Comparison of ENCODE assay signal across 37 cellular contexts in the genomic region with DNA sequence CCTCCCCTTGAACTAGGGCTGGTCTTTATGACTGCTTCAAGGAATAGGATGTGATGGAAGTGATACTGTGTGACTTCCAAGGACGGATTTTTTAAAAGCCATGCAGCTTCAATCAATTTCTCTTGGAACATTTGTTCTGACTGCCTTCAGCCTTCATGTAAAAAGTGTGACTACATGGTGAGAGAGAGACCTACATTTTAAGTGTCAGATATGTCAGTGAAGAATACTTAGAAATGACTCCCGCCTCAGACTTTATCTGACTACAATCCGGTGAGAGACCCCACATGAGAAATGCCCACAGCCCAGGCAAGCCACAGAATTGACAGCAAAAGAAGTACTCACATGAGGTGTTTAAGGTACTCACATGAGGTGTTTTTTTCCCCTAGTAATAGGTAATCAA.
"Had no signal": no experiment of that assay in that cellular context is flagged by ENCODE, and none has a peak within 500 bp of the region (broad histone marks: within the 10 kb centered on the region; RNA-seq: fewer than 3 reads in every experiment).

No MANE protein-coding gene starts in this region.

- H3K27ac Mint-ChIP-seq: activated B cell treated with CpG ODN at 0.5 μM for 24 hours; activated CD4-positive, alpha-beta memory T cell treated with anti-CD3 and anti-CD28 coated beads, Interleukin-2, amount 10 ng/mL, durations not matched to agents 7 days and 5 days; activated CD4-positive, alpha-beta T cell treated with anti-CD3 and anti-CD28 coated beads, Interleukin-2, amount 10 ng/mL, durations not matched to agents 24 days and 14 days; activated CD8-positive, alpha-beta memory T cell treated with anti-CD3 and anti-CD28 coated beads, Interleukin-2, amount 10 ng/mL, durations not matched to agents 7 days and 5 days; activated CD8-positive, alpha-beta T cell treated with anti-CD3 and anti-CD28 coated beads, Interleukin-2, amount 10 ng/mL, durations not matched to agents 7 days and 5 days; activated naive CD4-positive, alpha-beta T cell treated with anti-CD3 and anti-CD28 coated beads, Interleukin-2, amount 10 ng/mL, durations not matched to agents 7 days and 5 days; activated naive CD4-positive, alpha-beta T cell treated with anti-CD3 and anti-CD28 coated beads, Interleukin-2, amount 50 U/mL, for 24 hours; activated naive CD8-positive, alpha-beta T cell; activated naive CD8-positive, alpha-beta T cell treated with anti-CD3 and anti-CD28 coated beads, Interleukin-2, amount 10 ng/mL, durations not matched to agents 7 days and 5 days; activated naive CD8-positive, alpha-beta T cell treated with anti-CD3 and anti-CD28 coated beads, Interleukin-2, amount 50 U/mL, for 24 hours; activated T-cell treated with anti-CD3 and anti-CD28 coated beads, Interleukin-2, amount 50 U/mL, for 24 hours; activated T-helper 2 cell treated with anti-CD3 and anti-CD28 coated beads, Interferon-gamma antibody, Interleukin-2, Interleukin-4, amounts not matched to agents 10 μg/mL and 5 μg/mL and 100 μg/mL, durations not matched to agents 14 hours and 24 hours and 36 hours; brain; T-helper 1 cell treated with Interleukin-12 subunit alpha and Interleukin-12 subunit beta and Interleukin-4 antibody, amounts not matched to agents 30 μg/mL and 1 μg/mL, for 36 hours; T-helper 2 cell treated with Interferon-gamma antibody and Interleukin-4, amounts not matched to agents 5 μg/mL and 100 μg/mL, for 36 hours had no signal

- H3K4me3 ChIP-seq: ascending aorta, cardiac muscle cell had no signal

- H3K9me3 Mint-ChIP-seq: activated B cell treated with CpG ODN at 0.5 μM for 24 hours; activated CD4-positive, alpha-beta memory T cell treated with anti-CD3 and anti-CD28 coated beads, Interleukin-2, amount 10 ng/mL, durations not matched to agents 7 days and 5 days; activated CD4-positive, alpha-beta T cell treated with anti-CD3 and anti-CD28 coated beads, Interleukin-2, amount 10 ng/mL, durations not matched to agents 24 days and 14 days; activated naive CD4-positive, alpha-beta T cell treated with anti-CD3 and anti-CD28 coated beads, Interleukin-2, amount 10 ng/mL, durations not matched to agents 7 days and 5 days; activated naive CD4-positive, alpha-beta T cell treated with anti-CD3 and anti-CD28 coated beads, Interleukin-2, amount 50 U/mL, for 24 hours; activated naive CD8-positive, alpha-beta T cell treated with anti-CD3 and anti-CD28 coated beads, Interleukin-2, amount 10 ng/mL, durations not matched to agents 7 days and 5 days; activated naive CD8-positive, alpha-beta T cell treated with anti-CD3 and anti-CD28 coated beads, Interleukin-2, amount 50 U/mL, for 24 hours; activated T-cell treated with anti-CD3 and anti-CD28 coated beads, Interleukin-2, amount 50 U/mL, for 24 hours; activated T-helper 2 cell treated with anti-CD3 and anti-CD28 coated beads, Interferon-gamma antibody, Interleukin-2, Interleukin-4, amounts not matched to agents 10 μg/mL and 5 μg/mL and 100 μg/mL, durations not matched to agents 14 hours and 24 hours and 36 hours; brain; central memory CD8-positive, alpha-beta T cell; T-helper 1 cell treated with Interleukin-12 subunit alpha and Interleukin-12 subunit beta and Interleukin-4 antibody, amounts not matched to agents 30 μg/mL and 1 μg/mL, for 36 hours; T-helper 2 cell treated with Interferon-gamma antibody and Interleukin-4, amounts not matched to agents 5 μg/mL and 100 μg/mL, for 36 hours had no signal

- H3K4me1 ChIP-seq: ascending aorta had no signal

- H3K9me3 ChIP-seq: ascending aorta had no signal

- ATAC-seq: activated CD8-positive, alpha-beta memory T cell treated with anti-CD3 and anti-CD28 coated beads, Interleukin-2, amount 10 ng/mL, durations not matched to agents 7 days and 5 days; activated CD8-positive, alpha-beta T cell treated with anti-CD3 and anti-CD28 coated beads, Interleukin-2, amount 10 ng/mL, durations not matched to agents 7 days and 5 days; activated naive CD8-positive, alpha-beta T cell treated with anti-CD3 and anti-CD28 coated beads, Interleukin-2, amount 50 U/mL, for 24 hours had no signal

- H3K4me1 Mint-ChIP-seq: activated B cell treated with CpG ODN at 0.5 μM for 24 hours; activated CD4-positive, alpha-beta memory T cell treated with anti-CD3 and anti-CD28 coated beads, Interleukin-2, amount 10 ng/mL, durations not matched to agents 7 days and 5 days; activated CD4-positive, alpha-beta T cell treated with anti-CD3 and anti-CD28 coated beads, Interleukin-2, amount 10 ng/mL, durations not matched to agents 24 days and 14 days; activated CD8-positive, alpha-beta memory T cell treated with anti-CD3 and anti-CD28 coated beads, Interleukin-2, amount 10 ng/mL, durations not matched to agents 7 days and 5 days; activated naive CD4-positive, alpha-beta T cell treated with anti-CD3 and anti-CD28 coated beads, Interleukin-2, amount 10 ng/mL, durations not matched to agents 7 days and 5 days; activated naive CD4-positive, alpha-beta T cell treated with anti-CD3 and anti-CD28 coated beads, Interleukin-2, amount 50 U/mL, for 24 hours; activated naive CD8-positive, alpha-beta T cell treated with anti-CD3 and anti-CD28 coated beads, Interleukin-2, amount 10 ng/mL, durations not matched to agents 7 days and 5 days; activated naive CD8-positive, alpha-beta T cell treated with anti-CD3 and anti-CD28 coated beads, Interleukin-2, amount 50 U/mL, for 24 hours; central memory CD8-positive, alpha-beta T cell had no signal

- H3K4me3 Mint-ChIP-seq: activated B cell treated with CpG ODN at 0.5 μM for 24 hours; activated CD4-positive, alpha-beta memory T cell treated with anti-CD3 and anti-CD28 coated beads, Interleukin-2, amount 10 ng/mL, durations not matched to agents 7 days and 5 days; activated CD4-positive, alpha-beta T cell treated with anti-CD3 and anti-CD28 coated beads, Interleukin-2, amount 10 ng/mL, durations not matched to agents 24 days and 14 days; activated CD8-positive, alpha-beta memory T cell treated with anti-CD3 and anti-CD28 coated beads, Interleukin-2, amount 10 ng/mL, durations not matched to agents 7 days and 5 days; activated CD8-positive, alpha-beta T cell treated with anti-CD3 and anti-CD28 coated beads, Interleukin-2, amount 10 ng/mL, durations not matched to agents 7 days and 5 days; activated naive CD4-positive, alpha-beta T cell treated with anti-CD3 and anti-CD28 coated beads, Interleukin-2, amount 10 ng/mL, durations not matched to agents 7 days and 5 days; activated naive CD4-positive, alpha-beta T cell treated with anti-CD3 and anti-CD28 coated beads, Interleukin-2, amount 50 U/mL, for 24 hours; activated naive CD8-positive, alpha-beta T cell; activated naive CD8-positive, alpha-beta T cell treated with anti-CD3 and anti-CD28 coated beads, Interleukin-2, amount 10 ng/mL, durations not matched to agents 7 days and 5 days; activated naive CD8-positive, alpha-beta T cell treated with anti-CD3 and anti-CD28 coated beads, Interleukin-2, amount 50 U/mL, for 24 hours; activated T-cell treated with anti-CD3 and anti-CD28 coated beads, Interleukin-2, amount 50 U/mL, for 24 hours; brain; central memory CD8-positive, alpha-beta T cell; T-helper 1 cell treated with Interleukin-12 subunit alpha and Interleukin-12 subunit beta and Interleukin-4 antibody, amounts not matched to agents 30 μg/mL and 1 μg/mL, for 36 hours; T-helper 2 cell treated with Interferon-gamma antibody and Interleukin-4, amounts not matched to agents 5 μg/mL and 100 μg/mL, for 36 hours had no signal

- H3K27me3 ChIP-seq: ascending aorta, cardiac muscle cell had no signal

- H3K36me3 ChIP-seq: ascending aorta, cardiac muscle cell had no signal

- DNase-seq: activated B cell treated with CpG ODN at 0.5 μM for 24 hours; activated CD4-positive, alpha-beta memory T cell treated with anti-CD3 and anti-CD28 coated beads, Interleukin-2, amount 10 ng/mL, durations not matched to agents 7 days and 5 days; activated CD4-positive, alpha-beta T cell treated with anti-CD3 and anti-CD28 coated beads for 4 hours; activated CD4-positive, alpha-beta T cell treated with anti-CD3 and anti-CD28 coated beads, Interleukin-2, amount 10 ng/mL, durations not matched to agents 24 days and 14 days; activated CD4-positive, alpha-beta T cell treated with anti-CD3 and anti-CD28 coated beads, Interleukin-2, amount 50 U/mL, for 48 hours; activated CD4-positive, CD25-positive, alpha-beta regulatory T cell treated with anti-CD3 and anti-CD28 coated beads, Interleukin-2, amount 50 U/mL, for 72 hours; activated CD8-positive, alpha-beta memory T cell treated with anti-CD3 and anti-CD28 coated beads for 24 hours; activated CD8-positive, alpha-beta memory T cell treated with anti-CD3 and anti-CD28 coated beads, Interleukin-2, amount 10 ng/mL, durations not matched to agents 7 days and 5 days; activated CD8-positive, alpha-beta memory T cell treated with anti-CD3 and anti-CD28 coated beads, Interleukin-2, amount 50 U/mL, for 48 hours; activated CD8-positive, alpha-beta T cell treated with anti-CD3 and anti-CD28 coated beads, Interleukin-2, amount 10 ng/mL, durations not matched to agents 7 days and 5 days; activated effector memory CD4-positive, alpha-beta T cell treated with Interleukin-2 at 50 U/mL for 16 hours; activated gamma-delta T cell; activated naive CD4-positive, alpha-beta T cell treated with anti-CD3 and anti-CD28 coated beads, Interleukin-2, amount 10 ng/mL, durations not matched to agents 7 days and 5 days; activated naive CD4-positive, alpha-beta T cell treated with Interleukin-2 at 50 U/mL for 16 hours; activated naive CD8-positive, alpha-beta T cell treated with anti-CD3 and anti-CD28 coated beads, Interleukin-2, amount 10 ng/mL, durations not matched to agents 7 days and 5 days; activated naive CD8-positive, alpha-beta T cell treated with anti-CD3 and anti-CD28 coated beads, Interleukin-2, amount 50 U/mL, for 24 hours; activated T-cell treated with anti-CD3 and anti-CD28 coated beads, Interleukin-2, amount 50 U/mL, for 24 hours; activated T-cell treated with anti-CD3 and anti-CD28 coated beads, Interleukin-2, amount 50 U/mL, for 48 hours; amygdala; anterior cingulate cortex; caudate nucleus; cerebellar nuclear complex; T-helper 1 cell; T-helper 2 cell; T-helper 9 cell had no signal

- H3K27me3 Mint-ChIP-seq: activated B cell treated with CpG ODN at 0.5 μM for 24 hours; activated CD4-positive, alpha-beta memory T cell treated with anti-CD3 and anti-CD28 coated beads, Interleukin-2, amount 10 ng/mL, durations not matched to agents 7 days and 5 days; activated CD4-positive, alpha-beta T cell treated with anti-CD3 and anti-CD28 coated beads, Interleukin-2, amount 10 ng/mL, durations not matched to agents 24 days and 14 days; activated CD8-positive, alpha-beta memory T cell treated with anti-CD3 and anti-CD28 coated beads, Interleukin-2, amount 10 ng/mL, durations not matched to agents 7 days and 5 days; activated naive CD4-positive, alpha-beta T cell treated with anti-CD3 and anti-CD28 coated beads, Interleukin-2, amount 10 ng/mL, durations not matched to agents 7 days and 5 days; activated naive CD4-positive, alpha-beta T cell treated with anti-CD3 and anti-CD28 coated beads, Interleukin-2, amount 50 U/mL, for 24 hours; activated naive CD8-positive, alpha-beta T cell; activated naive CD8-positive, alpha-beta T cell treated with anti-CD3 and anti-CD28 coated beads, Interleukin-2, amount 10 ng/mL, durations not matched to agents 7 days and 5 days; activated naive CD8-positive, alpha-beta T cell treated with anti-CD3 and anti-CD28 coated beads, Interleukin-2, amount 50 U/mL, for 24 hours; activated T-cell treated with anti-CD3 and anti-CD28 coated beads, Interleukin-2, amount 50 U/mL, for 24 hours; central memory CD8-positive, alpha-beta T cell had no signal

- H3K36me3 Mint-ChIP-seq: activated CD8-positive, alpha-beta memory T cell treated with anti-CD3 and anti-CD28 coated beads, Interleukin-2, amount 10 ng/mL, durations not matched to agents 7 days and 5 days; activated naive CD4-positive, alpha-beta T cell treated with anti-CD3 and anti-CD28 coated beads, Interleukin-2, amount 10 ng/mL, durations not matched to agents 7 days and 5 days; activated naive CD4-positive, alpha-beta T cell treated with anti-CD3 and anti-CD28 coated beads, Interleukin-2, amount 50 U/mL, for 24 hours; activated naive CD8-positive, alpha-beta T cell; activated naive CD8-positive, alpha-beta T cell treated with anti-CD3 and anti-CD28 coated beads, Interleukin-2, amount 10 ng/mL, durations not matched to agents 7 days and 5 days; brain had no signal

- FAIRE-seq: bronchial epithelial cell, TTC549 had no signal

- H3K27ac ChIP-seq: ascending aorta, cardiac muscle cell, VCaP had no signal
